Comparison of ENCODE assay signal across 8 cellular contexts in genomic region chr17:7307686-7308624, GRCh38. TPM values are rescaled to one million over a fixed set of nuclear protein-coding genes. Genes with fewer than 3 reads are reported as not detected.
A peak's percentile ranks its signal among the peaks of the same experiment; 100 is the strongest.
DNase-seq lines count a peak whose midpoint lies in the region; ATAC-seq, FAIRE-seq and TF ChIP-seq lines count a peak whose summit lies in the region.

No MANE protein-coding gene starts in this region.

- H3K27me3 ChIP-seq in CD4-positive, CD25-positive, alpha-beta regulatory T cell (ENCODE audit: control insufficient read depth, insufficient read depth, low read length) = no peaks in the 10 kb centered on the region
- H3K27me3 ChIP-seq in mammary epithelial cell (ENCODE audit: insufficient read depth, low read length) (no peaks in the 10 kb centered on the region), keratinocyte (ENCODE audit: control insufficient read depth, extremely low read depth, insufficient read depth, low read length) (no peaks in the 10 kb centered on the region)

- WGBS in mammary epithelial cell (ENCODE audit: low coverage, missing lambda C conversion rate) = 0% methylated on average over 3 of the region's 104 CpGs

- peaks cover 6 to 48% (median 30%) of the 10 kb centered on the region in 4 donors for H3K4me1 Mint-ChIP-seq in CD4-positive, CD25-positive, alpha-beta regulatory T cell
- peaks cover 34% of the 10 kb centered on the region for H3K4me1 Mint-ChIP-seq in T-helper 2 cell treated with Interferon-gamma antibody and Interleukin-4, amounts not matched to agents 5 μg/mL and 100 μg/mL, for 36 hours (ENCODE audit: low read depth)

- peaks cover 6% of the 10 kb centered on the region for H3K27me3 Mint-ChIP-seq in CD4-positive, CD25-positive, alpha-beta regulatory T cell
- H3K27me3 Mint-ChIP-seq in T-helper 2 cell treated with Interferon-gamma antibody and Interleukin-4, amounts not matched to agents 5 μg/mL and 100 μg/mL, for 36 hours (ENCODE audit: low read depth) = peaks cover 3% of the 10 kb centered on the region

- H3K9me3 Mint-ChIP-seq in CD4-positive, CD25-positive, alpha-beta regulatory T cell = peaks cover 0 to 2% (median 0%) of the 10 kb centered on the region in 7 donors
- no peaks in the 10 kb centered on the region for H3K9me3 Mint-ChIP-seq in T-helper 2 cell treated with Interferon-gamma antibody and Interleukin-4, amounts not matched to agents 5 μg/mL and 100 μg/mL, for 36 hours

- dilution Hi-C loops in mammary epithelial cell (cut with HindIII; ENCODE audit: low sequenced_read_pairs) (no loop called here), keratinocyte (cut with MboI; ENCODE audit: extremely low pct_ligation_motif_present, low sequenced_read_pairs) (no loop called here)

- H3K9me1 ChIP-seq in keratinocyte (ENCODE audit: control insufficient read depth, extremely low read depth, insufficient read depth, low read length) = no peaks in the 10 kb centered on the region

- TF ChIP-seq CTCF in mammary epithelial cell (conservative IDR thresholded peaks at IDR 0.05 in 1 of 2, IDR thresholded peaks at IDR 0.05 in 1 of 2; ENCODE audit: extremely low read depth in 1 of 2, insufficient read depth in 1 of 2, low read depth in 1 of 2, low read length in 2 of 2) (no peak), keratinocyte (optimal IDR thresholded peaks at IDR 0.05 in 1 of 3, IDR thresholded peaks at IDR 0.05 in 1 of 3, conservative IDR thresholded peaks at IDR 0.05 in 1 of 3; ENCODE audit: extremely low read depth in 1 of 3, insufficient read depth in 2 of 3, low read length in 3 of 3) (no peak)

- H2AFZ ChIP-seq in mammary epithelial cell (ENCODE audit: low read depth, low read length) (no peak overlapping the region), keratinocyte (ENCODE audit: control insufficient read depth, low read length) (no peak overlapping the region)

- peaks cover 31% of the 10 kb centered on the region for H3K36me3 Mint-ChIP-seq in CD4-positive, CD25-positive, alpha-beta regulatory T cell
- peaks cover 45% of the 10 kb centered on the region for H3K36me3 Mint-ChIP-seq in T-helper 2 cell treated with Interferon-gamma antibody and Interleukin-4, amounts not matched to agents 5 μg/mL and 100 μg/mL, for 36 hours (ENCODE audit: low read depth)

- H3K27ac ChIP-seq in CD4-positive, CD25-positive, alpha-beta regulatory T cell (ENCODE audit: insufficient read depth, low read length, poor library complexity, severe bottlenecking) = peak overlapping the region; percentile 100
- peak overlapping the region; percentile 91 for H3K27ac ChIP-seq in mammary epithelial cell (ENCODE audit: insufficient read depth, low read depth, low read length)
- peak overlapping the region; percentile 99 for H3K27ac ChIP-seq in keratinocyte (ENCODE audit: control insufficient read depth, insufficient read depth, low read length)

- H3K27ac Mint-ChIP-seq in CD4-positive, CD25-positive, alpha-beta regulatory T cell = peak overlapping the region; percentile 99 to 100 (median 99)
- H3K27ac Mint-ChIP-seq in T-helper 2 cell treated with Interferon-gamma antibody and Interleukin-4, amounts not matched to agents 5 μg/mL and 100 μg/mL, for 36 hours = peak overlapping the region; percentile 97

- BruUV-seq in mammary epithelial cell (replicated peaks; lab: Mats Ljungman, UMichigan) = no TSS peak

- CTCF ChIA-PET in mammary epithelial cell (lab: Charles Lee; ENCODE audit: low non-redundant PET) = no interaction called here

- H3K79me2 ChIP-seq in mammary epithelial cell (ENCODE audit: insufficient read depth, low read length) = peaks cover 54% of the 10 kb centered on the region
- H3K79me2 ChIP-seq in keratinocyte (ENCODE audit: control insufficient read depth, insufficient read depth, low read length) = peaks cover 49% of the 10 kb centered on the region

- H3K9me3 ChIP-seq in CD4-positive, CD25-positive, alpha-beta regulatory T cell (ENCODE audit: control insufficient read depth in 2 of 2, low read length in 2 of 2) = no peaks in the 10 kb centered on the region
- H3K9me3 ChIP-seq in mammary epithelial cell (replicated peaks; ENCODE audit: insufficient read depth, low read length) (no peaks in the 10 kb centered on the region), keratinocyte (ENCODE audit: control insufficient read depth, low read depth, low read length) (no peaks in the 10 kb centered on the region)

- no peak for ATAC-seq in CD4-positive, CD25-positive, alpha-beta regulatory T cell (ENCODE audit: low read depth in 2 of 2)
- ATAC-seq in HG02798 (IDR thresholded peaks at IDR 0.05; ENCODE audit: poor library complexity, unreplicated experiment) (peak; percentile 4), HG03520 (IDR thresholded peaks at IDR 0.05; ENCODE audit: unreplicated experiment) (no peak)

- peak in 2 of 3 donors; percentile 56 to 61 for DNase-seq in CD4-positive, CD25-positive, alpha-beta regulatory T cell
- DNase-seq in T-helper 2 cell treated with Interferon-gamma antibody and Interleukin-4, amounts not matched to agents 5 μg/mL and 100 μg/mL, for 36 hours (ENCODE audit: low spot score) = no peak
- DNase-seq in mammary epithelial cell (peak; percentile 27), keratinocyte (ENCODE audit: low read depth, low spot score) (no peak), HPDE6-E6E7 (ENCODE audit: extremely low spot score) (no peak)
- DNase-seq in stimulated activated CD4-positive, alpha-beta T cell treated with anti-CD3 and anti-CD28 coated beads, Interleukin-12 subunit alpha, Interleukin-12 subunit beta, amount 100 ng/mL, for 48 hours (ENCODE audit: low read depth in 2 of 3, low spot score in 1 of 3) = peak in 2 of 3 donors; percentile 31 to 39

- H4K20me1 ChIP-seq in mammary epithelial cell (ENCODE audit: insufficient read depth, low read length) = peaks cover 12% of the 10 kb centered on the region
- peaks cover 39% of the 10 kb centered on the region for H4K20me1 ChIP-seq in keratinocyte (ENCODE audit: control insufficient read depth, extremely low read depth, insufficient read depth, low read length)

- H3K4me1 ChIP-seq in CD4-positive, CD25-positive, alpha-beta regulatory T cell (ENCODE audit: control insufficient read depth, insufficient read depth, low read length, poor library complexity, severe bottlenecking) = peaks cover 53% of the 10 kb centered on the region
- H3K4me1 ChIP-seq in mammary epithelial cell (ENCODE audit: insufficient read depth, low read length) (peaks cover 29% of the 10 kb centered on the region), keratinocyte (ENCODE audit: control insufficient read depth, extremely low read depth, insufficient read depth, low read length) (peaks cover 26% of the 10 kb centered on the region)

- in situ Hi-C loops in mammary epithelial cell (cut with MboI; ENCODE audit: low sequenced_read_pairs in 2 of 2) = loop anchor here in 1 of 2 donors (10.0 kb wide), 1 partner anchor 263 kb away; the partner anchor contains the start of gene SLC16A11

- peak overlapping the region; percentile 97 for H3K4me3 ChIP-seq in CD4-positive, CD25-positive, alpha-beta regulatory T cell (ENCODE audit: low read depth, low read length)
- H3K4me3 ChIP-seq in mammary epithelial cell (replicated peaks in 1 of 3; ENCODE audit: insufficient read depth in 1 of 3, low read depth in 2 of 3, low read length in 3 of 3) (peak overlapping the region; percentile 79 to 91 (median 80)), keratinocyte (ENCODE audit: control insufficient read depth in 2 of 3, extremely low read depth in 1 of 3, insufficient read depth in 2 of 3, low read depth in 1 of 3, low read length in 3 of 3) (peak overlapping the region; percentile 93 to 99 (median 95))

- H3K36me3 ChIP-seq in CD4-positive, CD25-positive, alpha-beta regulatory T cell (ENCODE audit: control insufficient read depth, insufficient read depth, low read length) = peaks cover 36% of the 10 kb centered on the region
- H3K36me3 ChIP-seq in mammary epithelial cell (ENCODE audit: insufficient read depth, low read length) = peaks cover 29% of the 10 kb centered on the region
- peaks cover 26 to 37% of the 10 kb centered on the region in 2 experiments for H3K36me3 ChIP-seq in keratinocyte (ENCODE audit: control insufficient read depth in 2 of 2, extremely low read depth in 1 of 2, insufficient read depth in 2 of 2, low read length in 2 of 2)

- peak overlapping the region; percentile 93 to 98 (median 96) for H3K4me3 Mint-ChIP-seq in CD4-positive, CD25-positive, alpha-beta regulatory T cell
- peak overlapping the region; percentile 88 for H3K4me3 Mint-ChIP-seq in T-helper 2 cell treated with Interferon-gamma antibody and Interleukin-4, amounts not matched to agents 5 μg/mL and 100 μg/mL, for 36 hours

- H3K4me2 ChIP-seq in mammary epithelial cell (ENCODE audit: insufficient read depth, low read depth, low read length) (peak overlapping the region; percentile 80), keratinocyte (ENCODE audit: control insufficient read depth, extremely low read depth, insufficient read depth, low read depth, low read length) (peak overlapping the region; percentile 80)

- intact Hi-C loops in mammary epithelial cell (cut with micrococcal nuclease) = loop anchor here (2.0 kb wide), 2 partner anchors 27 to 379 kb away; partner anchors contain the start of genes SLC2A4 and TP53

- no peak for FAIRE-seq in keratinocyte (lab: Jason Lieb, UNC)

- peak overlapping the region; percentile 98 for H3K9ac ChIP-seq in mammary epithelial cell (ENCODE audit: insufficient read depth, low read length)
- H3K9ac ChIP-seq in keratinocyte (ENCODE audit: control insufficient read depth, extremely low read depth, insufficient read depth, low read length) = peak overlapping the region; percentile 100

RNA-seq across cellular contexts. Expression of gene EIF5A, which starts 0.5 kb away (rescaled TPM):
- 485 TPM for total RNA-seq in CD4-positive, CD25-positive, alpha-beta regulatory T cell
- polyA plus RNA-seq in CD4-positive, CD25-positive, alpha-beta regulatory T cell = 100 to 1,000 TPM; 210 to 631 (median 398) TPM
- total RNA-seq in mammary epithelial cell = 1,000 to 10,000 TPM in 1 of 2 donors, 100 to 1,000 TPM in 1; 597 to 1,021 TPM
- 1,130 TPM for polyA plus RNA-seq in mammary epithelial cell
- 1,457 TPM for polyA minus RNA-seq in mammary epithelial cell
- polyA plus RNA-seq in keratinocyte = 769 to 1,493 TPM (median 948 TPM) in 3 replicates
- 1,059 TPM for polyA plus RNA-seq in keratinocyte (2011; ENCODE audit: low read depth)
- polyA plus RNA-seq in keratinocyte (2011; cell fraction: cytosol; rRNA removed) = 978 and 1,013 TPM in 2 replicates
- 468 and 536 TPM in 2 replicates for polyA plus RNA-seq in keratinocyte (2011; cell fraction: nucleus; rRNA removed)
- 614 and 1,141 TPM in 2 replicates for polyA plus RNA-seq in keratinocyte (2012; ENCODE audit: low replicate concordance)
- polyA minus RNA-seq in keratinocyte = 884 to 1,075 TPM (median 1,030 TPM) in 3 replicates
- polyA minus RNA-seq in keratinocyte (2011; cell fraction: cytosol; rRNA and poly(A)+ RNA removed) = 1,192 TPM
- polyA minus RNA-seq in keratinocyte (2011; cell fraction: nucleus; rRNA and poly(A)+ RNA removed) = 194 and 269 TPM in 2 replicates

RNA-seq across cellular contexts. Expression of gene GPS2, which starts 7.2 kb away (rescaled TPM):
- total RNA-seq in CD4-positive, CD25-positive, alpha-beta regulatory T cell = 129 TPM
- polyA plus RNA-seq in CD4-positive, CD25-positive, alpha-beta regulatory T cell = 100 to 1,000 TPM in 2 of 4 donors, 10 to 100 TPM in 2; 79.3 to 107 (median 96.5) TPM
- 10 to 100 TPM; 29.7 to 40.5 TPM for total RNA-seq in mammary epithelial cell
- 62.1 TPM for polyA plus RNA-seq in mammary epithelial cell
- polyA minus RNA-seq in mammary epithelial cell = 69.4 TPM
- polyA plus RNA-seq in keratinocyte = 20.7 to 54.1 TPM (median 24.7 TPM) in 3 replicates
- polyA plus RNA-seq in keratinocyte (2011; ENCODE audit: low read depth) = 58.5 TPM
- 32.2 and 40.0 TPM in 2 replicates for polyA plus RNA-seq in keratinocyte (2011; cell fraction: cytosol; rRNA removed)
- polyA plus RNA-seq in keratinocyte (2011; cell fraction: nucleus; rRNA removed) = 47.1 and 50.6 TPM in 2 replicates
- polyA plus RNA-seq in keratinocyte (2012; ENCODE audit: low replicate concordance) = 34.3 and 42.9 TPM in 2 replicates
- polyA minus RNA-seq in keratinocyte = 32.9 to 79.9 TPM (median 35.9 TPM) in 3 replicates
- 21.3 TPM for polyA minus RNA-seq in keratinocyte (2011; cell fraction: cytosol; rRNA and poly(A)+ RNA removed)
- 9.5 and 11.7 TPM in 2 replicates for polyA minus RNA-seq in keratinocyte (2011; cell fraction: nucleus; rRNA and poly(A)+ RNA removed)

RNA-seq across cellular contexts. Expression of gene YBX2, which starts 13.5 kb away (rescaled TPM):
- total RNA-seq in CD4-positive, CD25-positive, alpha-beta regulatory T cell = not detected
- not detected for polyA plus RNA-seq in CD4-positive, CD25-positive, alpha-beta regulatory T cell
- under 1 TPM; 0.17 to 0.42 TPM for total RNA-seq in mammary epithelial cell
- polyA plus RNA-seq in mammary epithelial cell (0.10 TPM), keratinocyte (0.01 to 0.05 TPM (median 0.05 TPM) in 3 replicates)
- polyA minus RNA-seq in mammary epithelial cell (not detected), keratinocyte (not detected in 3 replicates)
- polyA plus RNA-seq in keratinocyte (2011; ENCODE audit: low read depth) = not detected
- polyA plus RNA-seq in keratinocyte (2011; cell fraction: cytosol; rRNA removed) = 0.05 TPM in 1 of 2 replicates, not detected in the other
- 0.09 and 0.20 TPM in 2 replicates for polyA plus RNA-seq in keratinocyte (2011; cell fraction: nucleus; rRNA removed)
- polyA plus RNA-seq in keratinocyte (2012; ENCODE audit: low replicate concordance) = 0.09 and 0.20 TPM in 2 replicates
- polyA minus RNA-seq in keratinocyte (2011; cell fraction: cytosol; rRNA and poly(A)+ RNA removed) = not detected
- not detected in 2 replicates for polyA minus RNA-seq in keratinocyte (2011; cell fraction: nucleus; rRNA and poly(A)+ RNA removed)

RNA-seq across cellular contexts. Expression of gene NEURL4, which starts 21.2 kb away (rescaled TPM):
- total RNA-seq in CD4-positive, CD25-positive, alpha-beta regulatory T cell = 39.5 TPM
- polyA plus RNA-seq in CD4-positive, CD25-positive, alpha-beta regulatory T cell = 1 to 10 TPM in 2 of 4 donors, under 1 TPM in 2; 0.27 to 1.2 (median 0.83) TPM
- 10 to 100 TPM; 12.3 to 34.1 TPM for total RNA-seq in mammary epithelial cell
- 14.2 TPM for polyA plus RNA-seq in mammary epithelial cell
- 17.5 TPM for polyA minus RNA-seq in mammary epithelial cell
- polyA plus RNA-seq in keratinocyte = 11.3 to 18.9 TPM (median 13.5 TPM) in 3 replicates
- 6.3 TPM for polyA plus RNA-seq in keratinocyte (2011; ENCODE audit: low read depth)
- 4.4 and 4.9 TPM in 2 replicates for polyA plus RNA-seq in keratinocyte (2011; cell fraction: cytosol; rRNA removed)
- polyA plus RNA-seq in keratinocyte (2011; cell fraction: nucleus; rRNA removed) = 70.5 and 88.4 TPM in 2 replicates
- polyA plus RNA-seq in keratinocyte (2012; ENCODE audit: low replicate concordance) = 12.4 and 13.1 TPM in 2 replicates
- polyA minus RNA-seq in keratinocyte = 12.5 to 33.7 TPM (median 17.8 TPM) in 3 replicates
- polyA minus RNA-seq in keratinocyte (2011; cell fraction: cytosol; rRNA and poly(A)+ RNA removed) = 6.1 TPM
- 32.3 TPM in 2 replicates for polyA minus RNA-seq in keratinocyte (2011; cell fraction: nucleus; rRNA and poly(A)+ RNA removed)

RNA-seq across cellular contexts. Expression of gene SLC2A4, which starts 26.4 kb away (rescaled TPM):
- total RNA-seq in CD4-positive, CD25-positive, alpha-beta regulatory T cell = not detected
- polyA plus RNA-seq in CD4-positive, CD25-positive, alpha-beta regulatory T cell = not detected
- under 1 TPM in 1 of 2 donors, not detected in 1; 0.12 TPM for total RNA-seq in mammary epithelial cell
- polyA plus RNA-seq in mammary epithelial cell = 0.02 TPM
- 1.9 TPM for polyA minus RNA-seq in mammary epithelial cell
- polyA plus RNA-seq in keratinocyte = 0.05 TPM in 1 of 3 replicates, not detected in the others
- polyA plus RNA-seq in keratinocyte (2011; ENCODE audit: low read depth) = not detected
- polyA plus RNA-seq in keratinocyte (2011; cell fraction: cytosol; rRNA removed) = not detected in 2 replicates
- 0.06 and 0.09 TPM in 2 replicates for polyA plus RNA-seq in keratinocyte (2011; cell fraction: nucleus; rRNA removed)
- 0.08 TPM in 1 of 2 replicates, not detected in the other for polyA plus RNA-seq in keratinocyte (2012; ENCODE audit: low replicate concordance)
- polyA minus RNA-seq in keratinocyte = not detected in 3 replicates
- not detected for polyA minus RNA-seq in keratinocyte (2011; cell fraction: cytosol; rRNA and poly(A)+ RNA removed)
- polyA minus RNA-seq in keratinocyte (2011; cell fraction: nucleus; rRNA and poly(A)+ RNA removed) = not detected in 2 replicates

Comparison
In these comparisons a context has a peak if more than half of its experiments do, and no peak if none do; other contexts are left out.
1. DNase-seq: peak in CD4-positive, CD25-positive, alpha-beta regulatory T cell (2 of 3), mammary epithelial cell (single experiment) and stimulated activated CD4-positive, alpha-beta T cell treated with anti-CD3 and anti-CD28 coated beads, Interleukin-12 subunit alpha, Interleukin-12 subunit beta, amount 100 ng/mL, for 48 hours (2 of 3); none in T-helper 2 cell treated with Interferon-gamma antibody and Interleukin-4, amounts not matched to agents 5 μg/mL and 100 μg/mL, for 36 hours (single experiment), keratinocyte (single experiment) and HPDE6-E6E7 (single experiment).
2. Peak in every context shown above with its lines, with median percentiles within 50 percentile points of each other: H3K27ac ChIP-seq and H3K4me3 ChIP-seq.